Comparison of ENCODE assay signal across 5 cellular contexts in the genomic region with DNA sequence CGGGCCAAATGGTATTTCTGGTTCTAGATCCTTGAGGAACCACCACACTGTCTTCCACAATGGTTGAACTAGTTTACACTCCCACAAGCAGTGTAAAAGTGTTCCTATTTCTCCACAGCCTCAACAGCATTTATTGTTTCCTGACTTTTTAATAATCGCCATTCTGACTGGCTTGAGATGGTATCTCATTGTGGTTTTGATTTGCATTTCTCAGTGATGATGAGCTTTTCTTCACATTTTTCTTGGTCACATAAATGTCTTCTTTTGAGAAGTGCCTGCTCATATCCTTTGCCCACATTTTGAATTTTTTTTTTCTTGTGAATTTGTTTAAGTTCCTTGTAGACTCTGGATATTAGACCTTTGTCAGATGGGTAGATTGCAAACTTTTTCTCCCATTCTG. TPM values are rescaled to one million over a fixed set of nuclear protein-coding genes. Genes with fewer than 3 reads are reported as not detected.
"Had no signal": no experiment of that assay in that cellular context is flagged by ENCODE, and none has a peak within 500 bp of the region (broad histone marks: within the 10 kb centered on the region; RNA-seq: fewer than 3 reads in every experiment).

No MANE protein-coding gene starts in this region.

RNA-seq across cellular contexts. Expression of gene CYTL1, which starts 22.3 kb away (rescaled TPM):
- total RNA-seq: HT-29; MCF 10A; OCI-LY7; PC-3; T-helper 1 cell treated with Interleukin-12 subunit alpha and Interleukin-12 subunit beta and Interleukin-4 antibody, amounts not matched to agents 30 ng/mL and 1 ng/mL, for 36 hours had no signal

RNA-seq across cellular contexts. Expression of gene STK32B, which starts 54.4 kb away (rescaled TPM):
- total RNA-seq: HT-29; MCF 10A; OCI-LY7; T-helper 1 cell treated with Interleukin-12 subunit alpha and Interleukin-12 subunit beta and Interleukin-4 antibody, amounts not matched to agents 30 ng/mL and 1 ng/mL, for 36 hours had no signal
